Comparison of ENCODE assay signal across 15 cellular contexts in genomic region chr9:124376329-124376728, GRCh38. TPM values are rescaled to one million over a fixed set of nuclear protein-coding genes. Genes with fewer than 3 reads are reported as not detected.
DNase-seq lines count a peak whose midpoint lies in the region; ATAC-seq and TF ChIP-seq lines count a peak whose summit lies in the region.
"Had no signal": no experiment of that assay in that cellular context is flagged by ENCODE, and none has a peak within 500 bp of the region (broad histone marks: within the 10 kb centered on the region; RNA-seq: fewer than 3 reads in every experiment).

No MANE protein-coding gene starts in this region.

- peaks cover 0 to 5% (median 0%) of the 10 kb centered on the region in 8 donors for H3K9me3 ChIP-seq in spleen
- H3K9me3 ChIP-seq: Caco-2 had no signal

- ATAC-seq in left colon (peak; percentile 56), GM19328 (IDR thresholded peaks at IDR 0.05; ENCODE audit: unreplicated experiment) (no peak)

- H3K36me3 Mint-ChIP-seq in CD14-positive monocyte (peaks cover 34 to 41% of the 10 kb centered on the region in 2 donors), osteocyte (ENCODE audit: unreplicated experiment) (peaks cover 26% of the 10 kb centered on the region)

- H3K36me3 ChIP-seq in spleen = peaks cover 0 to 76% (median 17%) of the 10 kb centered on the region in 6 donors

- H3K4me1 Mint-ChIP-seq in CD14-positive monocyte (peaks cover 54% of the 10 kb centered on the region), osteocyte (ENCODE audit: unreplicated experiment) (peaks cover 20% of the 10 kb centered on the region)

- H3K4me1 ChIP-seq in spleen = peaks cover 0 to 63% (median 14%) of the 10 kb centered on the region in 6 donors
- H3K4me1 ChIP-seq: BLaER1, Caco-2 had no signal

- intact Hi-C loops in CD14-positive monocyte (cut with micrococcal nuclease) (no loop called here), left colon (cut with DNase I, micrococcal nuclease) (no loop called here), spleen (cut with DNase I; ENCODE audit: low total_unique reads) (no loop called here)

- H3K9me3 Mint-ChIP-seq in CD14-positive monocyte = peaks cover 0 to 2% (median 0%) of the 10 kb centered on the region in 7 donors
- H3K9me3 Mint-ChIP-seq in osteocyte (ENCODE audit: unreplicated experiment) = peaks cover 12% of the 10 kb centered on the region
- H3K9me3 Mint-ChIP-seq: CD8-positive, alpha-beta memory T cell had no signal

- 63 to 93% (median 79%) methylated on average over 1 of the region's 1 CpG for WGBS in spleen, 5 donors

- H3K27ac Mint-ChIP-seq in CD14-positive monocyte (peak overlapping the region in 5 of 7 donors; percentile 54 to 80 (median 62)), osteocyte (ENCODE audit: unreplicated experiment) (peak overlapping the region; percentile 50)

- no peak overlapping the region for H3K27ac ChIP-seq in spleen
- H3K27ac ChIP-seq: BLaER1, GM23248 had no signal

- H3K4me3 Mint-ChIP-seq in CD14-positive monocyte = no peak overlapping the region
- H3K4me3 Mint-ChIP-seq in osteocyte (ENCODE audit: unreplicated experiment) = no peak overlapping the region
- H3K4me3 Mint-ChIP-seq: CD8-positive, alpha-beta memory T cell had no signal

- DNase-seq in CD14-positive monocyte (ENCODE audit: low spot score) (no peak), LNCaP clone FGC (ENCODE audit: low read depth) (peak; percentile 38), left colon (no peak), osteocyte (ENCODE audit: extremely low spot score, unreplicated experiment) (no peak), germinal center (ENCODE audit: low spot score) (no peak), OCI-M2 (lab: John Stamatoyannopoulos, UW; ENCODE audit: unreplicated experiment) (no peak), spleen (no peak)
- DNase-seq: 8988T; Caco-2; CD8-positive, alpha-beta memory T cell; GM23248; HCEC 1CT; IMR-90 had no signal

- no peaks in the 10 kb centered on the region for H3K27me3 Mint-ChIP-seq in CD14-positive monocyte (ENCODE audit: low read depth in 3 of 3)
- no peaks in the 10 kb centered on the region for H3K27me3 Mint-ChIP-seq in osteocyte (ENCODE audit: unreplicated experiment)
- H3K27me3 Mint-ChIP-seq: CD8-positive, alpha-beta memory T cell had no signal

- H3K27me3 ChIP-seq in spleen (replicated peaks in 1 of 7) = no peaks in the 10 kb centered on the region
- H3K27me3 ChIP-seq: BLaER1 had no signal

- no peak for TF ChIP-seq POLR2A in spleen (IDR thresholded peaks at IDR 0.05)

- TF ChIP-seq CTCF in CD14-positive monocyte (IDR thresholded peaks at IDR 0.05) (no peak), LNCaP clone FGC (IDR thresholded peaks at IDR 0.05; ENCODE audit: control insufficient read depth, extremely low read depth, insufficient read depth) (no peak), osteocyte (IDR thresholded peaks at IDR 0.05) (no peak), spleen (IDR thresholded peaks at IDR 0.05 in 8 of 11, conservative IDR thresholded peaks at IDR 0.05 in 3 of 11) (no peak)

- H3K4me3 ChIP-seq in LNCaP clone FGC (ENCODE audit: low read depth, low read length) = no peak overlapping the region
- no peak overlapping the region for H3K4me3 ChIP-seq in spleen
- H3K4me3 ChIP-seq: BLaER1, GM23248 had no signal

RNA-seq across cellular contexts. Expression of gene PSMB7, which starts 38.9 kb away (rescaled TPM):
- polyA plus RNA-seq in CD14-positive monocyte (100 to 1,000 TPM; 191 to 194 TPM), spleen (100 to 1,000 TPM; 113 to 143 (median 115) TPM)
- total RNA-seq in left colon (100 to 1,000 TPM in 1 of 2 donors, 10 to 100 TPM in 1; 88.0 to 102 TPM), osteocyte (140 and 151 TPM in 2 replicates), spleen (100 to 1,000 TPM in 3 of 7 donors, 10 to 100 TPM in 4; 71.3 to 123 (median 82.6) TPM)
